In genomic region chr9:128065907-128066712, GRCh38 we compare ENCODE assay signal across 1 cellular context.
TF ChIP-seq lines count a peak whose summit lies in the region.

No MANE protein-coding gene starts in this region.

TF ChIP-seq in K562, 482 proteins besides CTCF, POLR2A, EP300 and RAD21 (continued from another document and continues in another):
- TF ChIP-seq SIN3A (IDR thresholded peaks at IDR 0.05; ENCODE audit: borderline replicate concordance in 2 of 2, control insufficient read depth in 1 of 2, low read depth in 2 of 2, low read length in 2 of 2) (peak in 1 of 2 experiments; percentile 68; a peak in 1 of 4 replicates), ARID1B (IDR thresholded peaks at IDR 0.05) (no peak), ZNF431 (CRISPR knock-in tag; IDR thresholded peaks at IDR 0.05) (no peak), BRD4 (IDR thresholded peaks at IDR 0.05) (no peak), ZNF224 (CRISPR knock-in tag; IDR thresholded peaks at IDR 0.05) (no peak), TCF3 (CRISPR knock-in tag; IDR thresholded peaks at IDR 0.05) (no peak), E4F1 (CRISPR knock-in tag; IDR thresholded peaks at IDR 0.05; ENCODE audit: borderline replicate concordance) (no peak), ZBTB26 (CRISPR knock-in tag; IDR thresholded peaks at IDR 0.05) (no peak), DEAF1 (CRISPR knock-in tag; IDR thresholded peaks at IDR 0.05) (no peak), ARNT (IDR thresholded peaks at IDR 0.05) (no peak), ZNF785 (CRISPR knock-in tag; IDR thresholded peaks at IDR 0.05) (no peak), ZNF384 (IDR thresholded peaks at IDR 0.05; ENCODE audit: low read depth, low read length) (no peak), E2F6 (IDR thresholded peaks at IDR 0.05; ENCODE audit: borderline replicate concordance in 1 of 2, extremely low read depth in 1 of 2, insufficient read depth in 1 of 2, insufficient read length in 1 of 2, low read depth in 1 of 2, low read length in 1 of 2, poor library complexity in 1 of 2, severe bottlenecking in 1 of 2) (peak in 1 of 2 experiments; percentile 50), FOXA3 (CRISPR knock-in tag; conservative IDR thresholded peaks at IDR 0.05 in 1 of 2, IDR thresholded peaks at IDR 0.05 in 1 of 2) (no peak), CSDE1 (IDR thresholded peaks at IDR 0.05) (no peak), CBX5 (IDR thresholded peaks at IDR 0.05; ENCODE audit: borderline replicate concordance, low read depth) (no peak), TEAD2 (tag; IDR thresholded peaks at IDR 0.05) (no peak), ZNF717 (CRISPR knock-in tag; IDR thresholded peaks at IDR 0.05) (no peak), UBTF (IDR thresholded peaks at IDR 0.05; ENCODE audit: borderline replicate concordance in 1 of 2, low read depth in 2 of 2, low read length in 2 of 2) (no peak), KDM1A (IDR thresholded peaks at IDR 0.05) (no peak), SRSF9 (IDR thresholded peaks at IDR 0.05; ENCODE audit: borderline replicate concordance, low read depth, low read length) (no peak), ADNP (tag; IDR thresholded peaks at IDR 0.05) (no peak), TSC22D4 (tag; IDR thresholded peaks at IDR 0.05) (no peak), NCOA6 (IDR thresholded peaks at IDR 0.05) (no peak), PCBP1 (IDR thresholded peaks at IDR 0.05; ENCODE audit: low read depth, low read length, poor library complexity, severe bottlenecking) (no peak), ASH1L (IDR thresholded peaks at IDR 0.05; ENCODE audit: borderline replicate concordance, low read depth, partially characterized antibody) (no peak), ATF6 (CRISPR knock-in tag; IDR thresholded peaks at IDR 0.05) (no peak), ZNF197 (CRISPR knock-in tag; IDR thresholded peaks at IDR 0.05; ENCODE audit: low read depth) (no peak), ZNF316 (IDR thresholded peaks at IDR 0.05) (no peak), ETV6 (IDR thresholded peaks at IDR 0.05; ENCODE audit: borderline replicate concordance in 1 of 2, low read depth in 2 of 2, low read length in 1 of 2) (no peak), ETV6 (CRISPR knock-in tag; IDR thresholded peaks at IDR 0.05; ENCODE audit: borderline replicate concordance) (no peak), MXI1 (IDR thresholded peaks at IDR 0.05; ENCODE audit: low read depth, low read length) (0 out of 2 replicates have a peak, but pooled peaks have one; percentile 46), FOXK1 (CRISPR knock-in tag; IDR thresholded peaks at IDR 0.05; ENCODE audit: borderline replicate concordance) (no peak), RBM15 (IDR thresholded peaks at IDR 0.05; ENCODE audit: insufficient read depth, low read length) (no peak), YBX1 (IDR thresholded peaks at IDR 0.05) (no peak), RBM14 (IDR thresholded peaks at IDR 0.05; ENCODE audit: borderline replicate concordance, insufficient read depth, low read depth, low read length) (no peak), RNF219 (CRISPR knock-in tag; IDR thresholded peaks at IDR 0.05) (no peak), ZNF280B (CRISPR knock-in tag; IDR thresholded peaks at IDR 0.05) (no peak), TBL1XR1 (IDR thresholded peaks at IDR 0.05; ENCODE audit: low read length in 2 of 2) (no peak), PRPF4 (IDR thresholded peaks at IDR 0.05; ENCODE audit: insufficient read depth, low read depth, low read length, poor library complexity, severe bottlenecking) (no peak), ZNF668 (CRISPR knock-in tag; IDR thresholded peaks at IDR 0.05) (no peak), RFX7 (CRISPR knock-in tag; IDR thresholded peaks at IDR 0.05) (no peak), ATF7 (IDR thresholded peaks at IDR 0.05) (no peak), MEF2A (IDR thresholded peaks at IDR 0.05; ENCODE audit: control insufficient read depth, low read depth, low read length) (no peak), CHD1 (IDR thresholded peaks at IDR 0.05; ENCODE audit: low read length) (peak; percentile 24), NR3C1 (CRISPR knock-in tag; IDR thresholded peaks at IDR 0.05) (peak; percentile 56; the same call in 1 of the 2 replicates), TCF15 (CRISPR knock-in tag; IDR thresholded peaks at IDR 0.05) (no peak), ZNF277 (CRISPR knock-in tag; IDR thresholded peaks at IDR 0.05; ENCODE audit: borderline replicate concordance) (no peak), HEY1 (CRISPR knock-in tag; IDR thresholded peaks at IDR 0.05; ENCODE audit: borderline replicate concordance) (no peak), ARID3B (CRISPR knock-in tag; IDR thresholded peaks at IDR 0.05; ENCODE audit: borderline replicate concordance) (no peak), DMBX1 (CRISPR knock-in tag; IDR thresholded peaks at IDR 0.05; ENCODE audit: borderline replicate concordance) (no peak), ZNF143 (CRISPR knock-in tag; IDR thresholded peaks at IDR 0.05) (no peak)
